In the genomic region with DNA sequence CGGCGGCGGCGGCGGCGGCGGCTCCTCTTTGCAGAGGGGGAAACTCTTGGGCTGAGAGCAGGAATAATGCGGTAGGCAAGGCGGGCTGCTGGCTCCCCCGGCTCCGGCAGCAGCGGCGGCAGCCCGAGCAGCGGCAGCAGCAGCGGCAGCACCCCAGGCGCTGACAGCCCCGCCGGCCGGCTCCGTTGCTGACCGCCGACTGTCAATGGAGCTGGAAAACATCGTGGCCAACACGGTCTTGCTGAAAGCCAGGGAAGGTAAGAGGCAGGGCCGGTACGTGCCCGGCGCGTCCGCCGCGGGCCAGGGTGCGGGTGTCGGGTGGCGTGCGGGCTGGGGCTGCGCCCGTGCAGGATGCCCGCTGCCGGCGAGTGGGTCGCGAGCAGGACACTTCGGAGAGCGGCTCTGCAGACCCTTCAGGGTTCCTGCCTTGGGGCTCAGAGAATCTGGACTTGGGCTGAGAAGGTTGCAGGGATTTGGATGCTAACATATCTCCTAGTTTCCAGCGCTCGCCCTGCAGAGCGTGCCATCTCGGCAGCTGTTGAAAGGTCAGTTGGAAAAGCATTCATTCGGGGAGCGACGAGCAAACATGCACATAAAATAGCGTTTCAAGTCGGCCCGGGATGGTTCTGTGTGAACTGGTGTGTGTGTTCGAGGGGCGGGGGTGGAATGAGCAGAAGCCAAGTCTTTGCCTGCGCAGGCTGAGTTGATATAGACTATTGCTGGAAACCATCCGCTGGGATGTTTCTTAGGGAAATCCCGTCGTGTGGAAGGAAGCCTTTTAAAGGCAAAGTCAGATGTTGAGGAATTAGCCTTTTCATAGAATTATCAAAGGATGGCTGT, we compare ENCODE assay signal across 1 cellular context.
TF ChIP-seq lines count a peak whose summit lies in the region.

No MANE protein-coding gene starts in this region.

TF ChIP-seq in HEK293, 187 proteins besides CTCF, POLR2A, EP300 and RAD21 (continued from another document):
- TF ChIP-seq, protein P1, sequence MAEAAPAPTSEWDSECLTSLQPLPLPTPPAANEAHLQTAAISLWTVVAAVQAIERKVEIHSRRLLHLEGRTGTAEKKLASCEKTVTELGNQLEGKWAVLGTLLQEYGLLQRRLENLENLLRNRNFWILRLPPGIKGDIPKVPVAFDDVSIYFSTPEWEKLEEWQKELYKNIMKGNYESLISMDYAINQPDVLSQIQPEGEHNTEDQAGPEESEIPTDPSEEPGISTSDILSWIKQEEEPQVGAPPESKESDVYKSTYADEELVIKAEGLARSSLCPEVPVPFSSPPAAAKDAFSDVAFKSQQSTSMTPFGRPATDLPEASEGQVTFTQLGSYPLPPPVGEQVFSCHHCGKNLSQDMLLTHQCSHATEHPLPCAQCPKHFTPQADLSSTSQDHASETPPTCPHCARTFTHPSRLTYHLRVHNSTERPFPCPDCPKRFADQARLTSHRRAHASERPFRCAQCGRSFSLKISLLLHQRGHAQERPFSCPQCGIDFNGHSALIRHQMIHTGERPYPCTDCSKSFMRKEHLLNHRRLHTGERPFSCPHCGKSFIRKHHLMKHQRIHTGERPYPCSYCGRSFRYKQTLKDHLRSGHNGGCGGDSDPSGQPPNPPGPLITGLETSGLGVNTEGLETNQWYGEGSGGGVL (tag by site-specific recombination; IDR thresholded peaks at IDR 0.05) = peak; percentile 88
- TF ChIP-seq, protein P2, sequence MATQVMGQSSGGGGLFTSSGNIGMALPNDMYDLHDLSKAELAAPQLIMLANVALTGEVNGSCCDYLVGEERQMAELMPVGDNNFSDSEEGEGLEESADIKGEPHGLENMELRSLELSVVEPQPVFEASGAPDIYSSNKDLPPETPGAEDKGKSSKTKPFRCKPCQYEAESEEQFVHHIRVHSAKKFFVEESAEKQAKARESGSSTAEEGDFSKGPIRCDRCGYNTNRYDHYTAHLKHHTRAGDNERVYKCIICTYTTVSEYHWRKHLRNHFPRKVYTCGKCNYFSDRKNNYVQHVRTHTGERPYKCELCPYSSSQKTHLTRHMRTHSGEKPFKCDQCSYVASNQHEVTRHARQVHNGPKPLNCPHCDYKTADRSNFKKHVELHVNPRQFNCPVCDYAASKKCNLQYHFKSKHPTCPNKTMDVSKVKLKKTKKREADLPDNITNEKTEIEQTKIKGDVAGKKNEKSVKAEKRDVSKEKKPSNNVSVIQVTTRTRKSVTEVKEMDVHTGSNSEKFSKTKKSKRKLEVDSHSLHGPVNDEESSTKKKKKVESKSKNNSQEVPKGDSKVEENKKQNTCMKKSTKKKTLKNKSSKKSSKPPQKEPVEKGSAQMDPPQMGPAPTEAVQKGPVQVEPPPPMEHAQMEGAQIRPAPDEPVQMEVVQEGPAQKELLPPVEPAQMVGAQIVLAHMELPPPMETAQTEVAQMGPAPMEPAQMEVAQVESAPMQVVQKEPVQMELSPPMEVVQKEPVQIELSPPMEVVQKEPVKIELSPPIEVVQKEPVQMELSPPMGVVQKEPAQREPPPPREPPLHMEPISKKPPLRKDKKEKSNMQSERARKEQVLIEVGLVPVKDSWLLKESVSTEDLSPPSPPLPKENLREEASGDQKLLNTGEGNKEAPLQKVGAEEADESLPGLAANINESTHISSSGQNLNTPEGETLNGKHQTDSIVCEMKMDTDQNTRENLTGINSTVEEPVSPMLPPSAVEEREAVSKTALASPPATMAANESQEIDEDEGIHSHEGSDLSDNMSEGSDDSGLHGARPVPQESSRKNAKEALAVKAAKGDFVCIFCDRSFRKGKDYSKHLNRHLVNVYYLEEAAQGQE (tag by site-specific recombination; IDR thresholded peaks at IDR 0.05) = no peak
- TF ChIP-seq ZSCAN30 (tag by site-specific recombination; IDR thresholded peaks at IDR 0.05) (0 out of 2 replicates have a peak, but pooled peaks have one; percentile 23), PATZ1 (tag by site-specific recombination; IDR thresholded peaks at IDR 0.05) (peak; percentile 32), ZNF561 (tag by site-specific recombination; IDR thresholded peaks at IDR 0.05; ENCODE audit: borderline replicate concordance) (0 out of 2 replicates have a peak, but pooled peaks have one; percentile 25), ZNF600 (tag by site-specific recombination; IDR thresholded peaks at IDR 0.05) (peak; percentile 90), KLF17 (tag by site-specific recombination; IDR thresholded peaks at IDR 0.05) (peak; percentile 16; the same call in 1 of the 2 replicates), ZEB2 (tag by site-specific recombination; IDR thresholded peaks at IDR 0.05) (0 out of 2 replicates have a peak, but pooled peaks have one; percentile 40), ZBTB8A (tag by site-specific recombination; IDR thresholded peaks at IDR 0.05) (peak; percentile 87)
- TF ChIP-seq, protein P3, sequence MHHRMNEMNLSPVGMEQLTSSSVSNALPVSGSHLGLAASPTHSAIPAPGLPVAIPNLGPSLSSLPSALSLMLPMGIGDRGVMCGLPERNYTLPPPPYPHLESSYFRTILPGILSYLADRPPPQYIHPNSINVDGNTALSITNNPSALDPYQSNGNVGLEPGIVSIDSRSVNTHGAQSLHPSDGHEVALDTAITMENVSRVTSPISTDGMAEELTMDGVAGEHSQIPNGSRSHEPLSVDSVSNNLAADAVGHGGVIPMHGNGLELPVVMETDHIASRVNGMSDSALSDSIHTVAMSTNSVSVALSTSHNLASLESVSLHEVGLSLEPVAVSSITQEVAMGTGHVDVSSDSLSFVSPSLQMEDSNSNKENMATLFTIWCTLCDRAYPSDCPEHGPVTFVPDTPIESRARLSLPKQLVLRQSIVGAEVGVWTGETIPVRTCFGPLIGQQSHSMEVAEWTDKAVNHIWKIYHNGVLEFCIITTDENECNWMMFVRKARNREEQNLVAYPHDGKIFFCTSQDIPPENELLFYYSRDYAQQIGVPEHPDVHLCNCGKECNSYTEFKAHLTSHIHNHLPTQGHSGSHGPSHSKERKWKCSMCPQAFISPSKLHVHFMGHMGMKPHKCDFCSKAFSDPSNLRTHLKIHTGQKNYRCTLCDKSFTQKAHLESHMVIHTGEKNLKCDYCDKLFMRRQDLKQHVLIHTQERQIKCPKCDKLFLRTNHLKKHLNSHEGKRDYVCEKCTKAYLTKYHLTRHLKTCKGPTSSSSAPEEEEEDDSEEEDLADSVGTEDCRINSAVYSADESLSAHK (tag by site-specific recombination; IDR thresholded peaks at IDR 0.05) = peak; percentile 96
